Comparison of ENCODE assay signal across 17 cellular contexts in the genomic region with DNA sequence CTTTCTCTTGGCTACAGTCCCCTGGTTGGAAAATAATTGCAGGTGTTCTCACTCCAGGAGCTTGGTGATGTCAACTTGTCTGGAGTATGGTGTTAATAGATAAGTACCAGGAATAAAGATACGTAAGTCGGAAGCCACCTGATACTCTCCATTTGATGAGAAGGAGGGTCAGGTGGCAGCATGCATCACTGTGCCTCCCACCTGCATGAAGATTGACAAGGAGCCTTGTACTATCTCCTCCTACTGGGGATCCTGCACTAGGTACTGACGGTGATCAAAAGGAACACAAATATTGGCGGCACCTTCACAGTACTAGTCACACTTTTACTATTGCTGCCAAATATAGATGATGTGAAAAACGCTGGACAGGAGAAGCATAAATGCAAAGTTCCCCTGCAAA. TPM values are rescaled to one million over a fixed set of nuclear protein-coding genes. Genes with fewer than 3 reads are reported as not detected.
"Had no signal": no experiment of that assay in that cellular context is flagged by ENCODE, and none has a peak within 500 bp of the region (broad histone marks: within the 10 kb centered on the region; RNA-seq: fewer than 3 reads in every experiment).

No MANE protein-coding gene starts in this region.

- DNase-seq: activated CD4-positive, alpha-beta memory T cell treated with anti-CD3 and anti-CD28 coated beads, Interleukin-2, amount 10 ng/mL, durations not matched to agents 7 days and 5 days; activated CD4-positive, alpha-beta T cell treated with anti-CD3 and anti-CD28 coated beads, Interleukin-2, amount 10 ng/mL, durations not matched to agents 24 days and 14 days; activated effector memory CD4-positive, alpha-beta T cell treated with Interleukin-2 at 50 U/mL for 16 hours; activated naive CD4-positive, alpha-beta T cell treated with anti-CD3 and anti-CD28 coated beads for 36 hours; activated naive CD8-positive, alpha-beta T cell treated with anti-CD3 and anti-CD28 coated beads, Interleukin-2, amount 50 U/mL, for 24 hours; activated T-cell treated with anti-CD3 and anti-CD28 coated beads, Interleukin-2, amount 50 U/mL, for 72 hours; kidney; naive thymus-derived CD4-positive, alpha-beta T cell; spleen; stimulated activated CD4-positive, alpha-beta T cell treated with anti-CD3 and anti-CD28 coated beads, Interleukin-4, amount 100 ng/mL, for 24 hours; stimulated activated naive CD8-positive, alpha-beta T cell treated with anti-CD3 and anti-CD28 coated beads, Interleukin-15, Interleukin-2, amounts not matched to agents 100 U/mL and 50 U/mL, for 24 hours; upper lobe of left lung had no signal

- H3K4me3 ChIP-seq: cardiac muscle cell, heart right ventricle, lung, neural progenitor cell, spleen, upper lobe of left lung had no signal

- H3K9me3 ChIP-seq: upper lobe of left lung had no signal

- H3K36me3 ChIP-seq: cardiac muscle cell, heart right ventricle, neural progenitor cell, spleen, upper lobe of left lung had no signal

- H3K27me3 ChIP-seq: cardiac muscle cell, heart right ventricle, neural progenitor cell, upper lobe of left lung had no signal

- H3K27ac ChIP-seq: cardiac muscle cell, epithelial cell of prostate, heart right ventricle, neural progenitor cell, spleen, upper lobe of left lung had no signal

- H3K4me1 ChIP-seq: upper lobe of left lung had no signal

RNA-seq across cellular contexts. Expression of a gene that starts 32.6 kb away (rescaled TPM):
- polyA plus RNA-seq: naive thymus-derived CD4-positive, alpha-beta T cell had no signal
